Comparison of ENCODE assay signal across 19 cellular contexts in the genomic region with DNA sequence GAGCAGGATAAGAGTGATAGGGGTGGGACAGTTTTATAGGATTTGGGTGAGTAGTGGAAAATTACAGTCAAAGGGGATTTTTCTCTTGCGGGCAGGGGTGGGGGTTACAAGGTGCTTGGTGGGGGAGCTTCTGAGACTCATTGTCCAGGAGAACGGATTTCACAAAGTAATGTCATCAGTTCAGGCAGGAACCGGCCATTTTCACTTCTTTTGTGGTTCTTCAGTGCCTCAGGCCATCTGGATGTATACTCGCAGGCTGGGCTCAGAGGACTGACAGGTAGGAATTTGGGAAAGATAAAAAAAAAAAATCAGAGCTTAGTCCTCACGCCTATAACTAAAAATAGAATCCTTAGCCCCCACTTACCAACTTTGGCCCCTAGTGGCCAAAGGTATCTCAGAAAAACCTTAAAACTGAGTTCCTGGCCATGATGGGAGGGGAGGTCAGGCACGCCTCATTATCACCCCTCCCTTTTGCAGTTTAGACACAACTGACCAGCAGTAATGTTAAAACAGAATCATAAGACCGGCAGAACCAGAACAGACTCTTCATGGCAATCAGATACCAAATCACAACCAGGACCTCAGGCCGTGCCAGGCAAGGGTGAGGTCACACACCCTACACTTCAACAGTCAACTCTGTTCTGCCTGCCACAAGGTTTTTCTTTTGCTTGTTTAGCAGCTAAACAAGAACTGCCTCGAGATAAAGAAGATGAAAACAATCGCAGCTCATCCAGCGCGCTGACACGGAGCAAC. TPM values are rescaled to one million over a fixed set of nuclear protein-coding genes. Genes with fewer than 3 reads are reported as not detected.
A peak's percentile ranks its signal among the peaks of the same experiment; 100 is the strongest.
DNase-seq lines count a peak whose midpoint lies in the region; ATAC-seq and TF ChIP-seq lines count a peak whose summit lies in the region.
"Had no signal": no experiment of that assay in that cellular context is flagged by ENCODE, and none has a peak within 500 bp of the region (broad histone marks: within the 10 kb centered on the region; RNA-seq: fewer than 3 reads in every experiment).

No MANE protein-coding gene starts in this region.

- H3K36me3 Mint-ChIP-seq in CD8-positive, alpha-beta T cell: no peaks in the 10 kb centered on the region
- H3K36me3 Mint-ChIP-seq in H9 (ENCODE audit: insufficient read depth in 1 of 3, low read depth in 3 of 3) (no peaks in the 10 kb centered on the region), endodermal cell (ENCODE audit: low read depth) (no peaks in the 10 kb centered on the region)
- no peaks in the 10 kb centered on the region for H3K36me3 Mint-ChIP-seq in effector memory CD8-positive, alpha-beta T cell (ENCODE audit: insufficient read depth)
- H3K36me3 Mint-ChIP-seq: naive thymus-derived CD4-positive, alpha-beta T cell had no signal

- H3K79me1 ChIP-seq in H9 (ENCODE audit: insufficient read depth, low read depth, low read length, poor library complexity, severe bottlenecking): no peaks in the 10 kb centered on the region

- H3K14ac ChIP-seq in H9 (ENCODE audit: insufficient read depth, low read length): no peak overlapping the region

- no peak overlapping the region for H2BK15ac ChIP-seq in H9 (ENCODE audit: low read depth, low read length)

- no peak overlapping the region for H3K4me2 ChIP-seq in H9 (ENCODE audit: insufficient read depth, insufficient read length, low read length)

- H2AFZ ChIP-seq in H9 (ENCODE audit: low read length): no peak overlapping the region

- POLR2A ChIA-PET in CD8-positive, alpha-beta T cell (lab: Charles Lee): interaction anchor here (0.6 kb wide), 1 partner anchor 1402 kb away, joined by 3 read pairs; no protein-coding TSS in a partner anchor

- H3K36me3 ChIP-seq in CD8-positive, alpha-beta T cell (ENCODE audit: insufficient read depth, low read length): no peaks in the 10 kb centered on the region
- H3K36me3 ChIP-seq in endodermal cell (ENCODE audit: control insufficient read depth, insufficient read depth, low read length): no peaks in the 10 kb centered on the region
- H3K36me3 ChIP-seq: esophagus muscularis mucosa, left lung had no signal

- no peak overlapping the region for H3K4me3 Mint-ChIP-seq in CD8-positive, alpha-beta T cell
- no peak overlapping the region for H3K4me3 Mint-ChIP-seq in H9
- H3K4me3 Mint-ChIP-seq in endodermal cell: no peak overlapping the region
- no peak overlapping the region for H3K4me3 Mint-ChIP-seq in effector memory CD8-positive, alpha-beta T cell
- H3K4me3 Mint-ChIP-seq: naive thymus-derived CD4-positive, alpha-beta T cell; stimulated activated memory B cell treated with anti-CD40 and anti-IgM and Interleukin-4, amounts not matched to agents 10 μg/mL and 1 μg/mL and 100 μg/mL, for 72 hours had no signal

- H3K4me1 ChIP-seq in CD8-positive, alpha-beta T cell (ENCODE audit: insufficient read depth, low read length): peaks cover 14% of the 10 kb centered on the region
- H3K4me1 ChIP-seq in H9 (ENCODE audit: insufficient read depth, low read length): no peaks in the 10 kb centered on the region; the same call in 1 of the 2 replicates
- no peaks in the 10 kb centered on the region for H3K4me1 ChIP-seq in endodermal cell (ENCODE audit: control insufficient read depth, insufficient read depth, low read length)
- H3K4me1 ChIP-seq: esophagus muscularis mucosa, left lung had no signal

- H3K27me3 Mint-ChIP-seq in CD8-positive, alpha-beta T cell (ENCODE audit: low read depth): no peaks in the 10 kb centered on the region
- H3K27me3 Mint-ChIP-seq in H9 (ENCODE audit: low read depth) (peaks cover 5% of the 10 kb centered on the region), endodermal cell (ENCODE audit: insufficient read depth) (no peaks in the 10 kb centered on the region)
- no peaks in the 10 kb centered on the region for H3K27me3 Mint-ChIP-seq in effector memory CD8-positive, alpha-beta T cell
- H3K27me3 Mint-ChIP-seq: naive thymus-derived CD4-positive, alpha-beta T cell; stimulated activated memory B cell treated with anti-CD40 and anti-IgM and Interleukin-4, amounts not matched to agents 10 μg/mL and 1 μg/mL and 100 μg/mL, for 72 hours had no signal

- H3K23me2 ChIP-seq in H9 (ENCODE audit: insufficient read length, low read depth, low read length, poor library complexity, severe bottlenecking): peaks cover 3% of the 10 kb centered on the region

- H3K79me2 ChIP-seq in H9 (ENCODE audit: insufficient read depth, low read length): no peaks in the 10 kb centered on the region

- no peak overlapping the region for H3K27ac ChIP-seq in CD8-positive, alpha-beta T cell (ENCODE audit: low read depth, low read length)
- H3K27ac ChIP-seq in H9 (ENCODE audit: insufficient read length, low read depth, low read length) (no peak overlapping the region), endodermal cell (ENCODE audit: low read depth, low read length) (no peak overlapping the region)
- H3K27ac ChIP-seq: esophagus muscularis mucosa, left lung had no signal

- H3T11ph ChIP-seq in H9 (ENCODE audit: low read length): no peak overlapping the region

- no peak overlapping the region for H2AK5ac ChIP-seq in H9 (ENCODE audit: insufficient read length, low read length)

- ATAC-seq in CD8-positive, alpha-beta T cell: no peak
- ATAC-seq in effector memory CD8-positive, alpha-beta T cell (replicated peaks): no peak
- ATAC-seq: left lung; naive thymus-derived CD4-positive, alpha-beta T cell; right cardiac atrium; stimulated activated memory B cell treated with anti-CD40 and anti-IgM and Interleukin-4, amounts not matched to agents 10 μg/mL and 1 μg/mL and 100 μg/mL, for 72 hours had no signal

- no peak overlapping the region for H2BK5ac ChIP-seq in H9 (ENCODE audit: insufficient read length, low read length)

- CTCF ChIA-PET in CD8-positive, alpha-beta T cell (lab: Charles Lee): interaction anchor here (0.6 kb wide), 1 partner anchor 34 kb away, joined by 3 read pairs; no protein-coding TSS in a partner anchor

- TF ChIP-seq CTCF in CD8-positive, alpha-beta T cell (IDR thresholded peaks at IDR 0.05): no peak
- TF ChIP-seq CTCF in H9 (conservative IDR thresholded peaks at IDR 0.05): peak; percentile 52; the same call in 2 of the 3 replicates
- peak; percentile 65 for TF ChIP-seq CTCF in endodermal cell (conservative IDR thresholded peaks at IDR 0.05)

- intact Hi-C loops in CD8-positive, alpha-beta T cell (cut with DNase I, micrococcal nuclease): no loop called here

- peak overlapping the region; percentile 13 for H3K27ac Mint-ChIP-seq in CD8-positive, alpha-beta T cell
- H3K27ac Mint-ChIP-seq in H9 (no peak overlapping the region), endodermal cell (peak overlapping the region; percentile 2)
- no peak overlapping the region for H3K27ac Mint-ChIP-seq in effector memory CD8-positive, alpha-beta T cell
- H3K27ac Mint-ChIP-seq: naive thymus-derived CD4-positive, alpha-beta T cell; stimulated activated memory B cell treated with anti-CD40 and anti-IgM and Interleukin-4, amounts not matched to agents 10 μg/mL and 1 μg/mL and 100 μg/mL, for 72 hours had no signal

- no peaks in the 10 kb centered on the region for H3K9me3 ChIP-seq in CD8-positive, alpha-beta T cell (ENCODE audit: low read length)
- H3K9me3 ChIP-seq in H9 (ENCODE audit: control insufficient read depth, low read depth, low read length) (no peaks in the 10 kb centered on the region), endodermal cell (ENCODE audit: control insufficient read depth, low read length) (no peaks in the 10 kb centered on the region)
- H3K9me3 ChIP-seq: esophagus muscularis mucosa, left lung had no signal

- H2BK20ac ChIP-seq in H9 (ENCODE audit: low read depth, low read length, poor library complexity, severe bottlenecking): no peak overlapping the region

- H4K91ac ChIP-seq in H9 (ENCODE audit: insufficient read length, low read depth, low read length): no peak overlapping the region

- H3K4me1 Mint-ChIP-seq in CD8-positive, alpha-beta T cell (ENCODE audit: low read depth): peaks cover 5% of the 10 kb centered on the region
- H3K4me1 Mint-ChIP-seq in H9 (peaks cover 12 to 17% of the 10 kb centered on the region in 2 experiments), endodermal cell (peaks cover 3% of the 10 kb centered on the region)
- peaks cover 3 to 5% of the 10 kb centered on the region in 2 donors for H3K4me1 Mint-ChIP-seq in effector memory CD8-positive, alpha-beta T cell (ENCODE audit: low read depth in 2 of 2)

- no peak overlapping the region for H4K8ac ChIP-seq in H9 (replicated peaks; ENCODE audit: insufficient read length, low read depth, low read length)

- WGBS in H9 (ENCODE audit: extremely low coverage, insufficient read length, low lambda C conversion rate): no CpG with 5 or more reads among the region's 13 CpGs
- 77 to 82% methylated on average over 8 to 13 of the region's 13 CpGs for WGBS in endodermal cell (ENCODE audit: insufficient coverage in 1 of 2, insufficient read length in 1 of 2), 2 experiments

- H4K20me1 ChIP-seq in H9 (ENCODE audit: control insufficient read depth, insufficient read depth, insufficient read length): no peaks in the 10 kb centered on the region

- no peak for DNase-seq in CD8-positive, alpha-beta T cell
- no peak for DNase-seq in H9
- no peak for DNase-seq in endodermal cell
- DNase-seq in effector memory CD8-positive, alpha-beta T cell: no peak
- no peak for DNase-seq in HT-29 (ENCODE audit: low spot score)
- no peak for DNase-seq in iPS-NIHi11 (ENCODE audit: low spot score)
- DNase-seq: activated CD4-positive, alpha-beta T cell treated with anti-CD3 and anti-CD28 coated beads for 4 hours; activated T-cell treated with anti-CD3 and anti-CD28 coated beads, Interleukin-2, amount 50 U/mL, for 48 hours; amygdala; cortex of kidney; IMR-90; left lung; naive thymus-derived CD4-positive, alpha-beta T cell; NCI-H1417 treated with DMSO at 0.1 percent for 48 hours; right cardiac atrium; stimulated activated CD4-positive, alpha-beta T cell treated with anti-CD3 and anti-CD28 coated beads, Interleukin-2, amount 100 ng/mL, for 48 hours had no signal

- no peak overlapping the region for H4K5ac ChIP-seq in H9 (ENCODE audit: insufficient read length, low read depth, low read length)

- no peak overlapping the region for H3K56ac ChIP-seq in H9 (ENCODE audit: insufficient read length, low read depth, low read length)

- H3K4ac ChIP-seq in H9 (ENCODE audit: low read depth, low read length): no peak overlapping the region

- no peaks in the 10 kb centered on the region for H3K27me3 ChIP-seq in CD8-positive, alpha-beta T cell (ENCODE audit: insufficient read depth, low read length)
- no peaks in the 10 kb centered on the region for H3K27me3 ChIP-seq in H9 (ENCODE audit: insufficient read depth, low read length)
- no peaks in the 10 kb centered on the region for H3K27me3 ChIP-seq in endodermal cell (ENCODE audit: control insufficient read depth, insufficient read depth, low read length, poor library complexity, severe bottlenecking)
- H3K27me3 ChIP-seq: esophagus muscularis mucosa, left lung had no signal

- H3K9ac ChIP-seq in H9 (ENCODE audit: extremely low read depth, insufficient read length, low read length) (no peak overlapping the region), endodermal cell (ENCODE audit: extremely low read depth, low read length, poor library complexity, severe bottlenecking) (no peak overlapping the region)

- no peak overlapping the region for H3K18ac ChIP-seq in H9 (ENCODE audit: insufficient read length, low read depth, low read length)

- no peak overlapping the region for H3K23ac ChIP-seq in H9 (ENCODE audit: insufficient read length, low read depth, low read length)

- no peaks in the 10 kb centered on the region for H3K9me3 Mint-ChIP-seq in CD8-positive, alpha-beta T cell
- H3K9me3 Mint-ChIP-seq in H9: no peaks in the 10 kb centered on the region; a peak in 1 of 5 replicates
- H3K9me3 Mint-ChIP-seq in endodermal cell: no peaks in the 10 kb centered on the region
- no peaks in the 10 kb centered on the region for H3K9me3 Mint-ChIP-seq in effector memory CD8-positive, alpha-beta T cell
- H3K9me3 Mint-ChIP-seq: naive thymus-derived CD4-positive, alpha-beta T cell; stimulated activated memory B cell treated with anti-CD40 and anti-IgM and Interleukin-4, amounts not matched to agents 10 μg/mL and 1 μg/mL and 100 μg/mL, for 72 hours had no signal

- H2BK120ac ChIP-seq in H9 (ENCODE audit: low read depth, low read length, poor library complexity, severe bottlenecking): no peak overlapping the region

- no peak overlapping the region for H3K4me3 ChIP-seq in CD8-positive, alpha-beta T cell (ENCODE audit: low read depth, low read length)
- no peak overlapping the region for H3K4me3 ChIP-seq in endodermal cell (ENCODE audit: low read length)
- H3K4me3 ChIP-seq: esophagus muscularis mucosa, left lung had no signal

- H2BK12ac ChIP-seq in H9 (ENCODE audit: insufficient read length, low read depth, low read length): no peak overlapping the region

RNA-seq across cellular contexts. Expression of gene APOBEC3G, which starts 8.9 kb away (rescaled TPM):
- total RNA-seq in CD8-positive, alpha-beta T cell: 10 to 100 TPM; 44.9 to 45.9 TPM
- total RNA-seq in H9 (2021): 1.6 and 2.4 TPM in 2 replicates
- total RNA-seq in endodermal cell: 10 to 100 TPM in 1 of 2 donors, 1 to 10 TPM in 1; 8.7 to 19.7 TPM
- polyA plus RNA-seq in endodermal cell (2013, experiment 1 of 2): 5.9 TPM
- 9.5 TPM for polyA plus RNA-seq in endodermal cell (2013, experiment 2 of 2)
- total RNA-seq in HT-29 (2014; rRNA removed; shearing (Covaris generic)): 0.97 TPM in 1 of 2 replicates, not detected in the other

RNA-seq across cellular contexts. Expression of gene APOBEC3F, which starts 27.5 kb away (rescaled TPM):
- total RNA-seq in CD8-positive, alpha-beta T cell: 1 to 10 TPM; 6.7 to 8.3 TPM
- total RNA-seq in H9 (2021): 8.9 and 11.6 TPM in 2 replicates
- total RNA-seq in endodermal cell: 10 to 100 TPM; 16.2 to 24.2 TPM
- 4.5 TPM for polyA plus RNA-seq in endodermal cell (2013, experiment 1 of 2)
- polyA plus RNA-seq in endodermal cell (2013, experiment 2 of 2): 4.5 TPM
- total RNA-seq in HT-29 (2014; rRNA removed; shearing (Covaris generic)): 0.25 TPM in 1 of 2 replicates, not detected in the other

RNA-seq across cellular contexts. Expression of gene APOBEC3H, which starts 28.8 kb away (rescaled TPM):
- 1 to 10 TPM; 1.6 TPM for total RNA-seq in CD8-positive, alpha-beta T cell
- total RNA-seq in H9 (2021) (0.48 TPM in 2 replicates), endodermal cell (not detected)
- polyA plus RNA-seq in endodermal cell (2013, experiment 1 of 2): 0.32 TPM
- polyA plus RNA-seq in endodermal cell (2013, experiment 2 of 2): 0.62 TPM
- total RNA-seq in HT-29 (2014; rRNA removed; shearing (Covaris generic)): not detected in 2 replicates
- total RNA-seq: urinary bladder had no signal
- polyA plus RNA-seq: IMR-90; naive thymus-derived CD4-positive, alpha-beta T cell had no signal

RNA-seq across cellular contexts. Expression of gene APOBEC3D, which starts 47.3 kb away (rescaled TPM):
- total RNA-seq in CD8-positive, alpha-beta T cell: 1 to 10 TPM; 6.3 to 7.1 TPM
- 8.6 and 9.4 TPM in 2 replicates for total RNA-seq in H9 (2021)
- 10 to 100 TPM in 1 of 2 donors, 1 to 10 TPM in 1; 8.6 to 14.4 TPM for total RNA-seq in endodermal cell
- polyA plus RNA-seq in endodermal cell (2013, experiment 1 of 2): 2.6 TPM
- polyA plus RNA-seq in endodermal cell (2013, experiment 2 of 2): 7.1 TPM
- total RNA-seq in HT-29 (2014; rRNA removed; shearing (Covaris generic)): not detected in 2 replicates

RNA-seq across cellular contexts. Expression of gene APOBEC3C, which starts 54.2 kb away (rescaled TPM):
- 10 to 100 TPM; 14.1 to 15.8 TPM for total RNA-seq in CD8-positive, alpha-beta T cell
- total RNA-seq in H9 (2021): 31.7 and 32.1 TPM in 2 replicates
- 10 to 100 TPM; 26.1 to 27.4 TPM for total RNA-seq in endodermal cell
- polyA plus RNA-seq in endodermal cell (2013, experiment 1 of 2): 12.4 TPM
- polyA plus RNA-seq in endodermal cell (2013, experiment 2 of 2): 13.7 TPM
- total RNA-seq in HT-29 (2014; rRNA removed; shearing (Covaris generic)): 0.05 and 0.18 TPM in 2 replicates

Comparison
In these comparisons a context has a peak if more than half of its experiments do, and no peak if none do; other contexts are left out.
1. H3K27ac Mint-ChIP-seq: peak in CD8-positive, alpha-beta T cell (single experiment) and endodermal cell (single experiment); none in H9 (0 of 3) and effector memory CD8-positive, alpha-beta T cell (0 of 2).